ENCODE assay signal across 16 cellular contexts in the genomic region with DNA sequence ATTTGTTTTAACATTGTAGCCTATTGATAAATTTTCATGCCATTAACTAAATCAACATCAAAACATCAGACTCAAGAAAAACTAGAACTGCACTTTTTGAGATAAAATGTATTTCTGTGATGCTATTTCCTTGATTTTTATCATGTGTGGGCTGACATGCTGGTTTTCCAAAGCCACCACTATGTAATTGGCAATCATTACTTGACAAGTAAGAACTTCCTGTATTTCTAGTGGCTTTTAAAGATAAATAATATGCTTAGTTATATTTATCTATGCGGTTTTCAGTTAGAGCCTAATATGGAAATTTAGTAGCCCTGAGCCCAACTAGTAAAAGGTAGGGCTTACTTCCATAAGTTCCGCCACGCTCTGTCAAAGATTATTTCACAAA.
"Had no signal": no experiment of that assay in that cellular context is flagged by ENCODE, and none has a peak within 500 bp of the region (broad histone marks: within the 10 kb centered on the region; RNA-seq: fewer than 3 reads in every experiment).

No MANE protein-coding gene starts in this region.

- H3K4me1 ChIP-seq: tibial artery, uterus had no signal

- H3K27ac ChIP-seq: foreskin keratinocyte, tibial artery, uterus had no signal

- DNase-seq: activated CD4-positive, CD25-positive, alpha-beta regulatory T cell treated with anti-CD3 and anti-CD28 coated beads, Interleukin-2, amount 50 U/mL, for 72 hours; activated naive CD4-positive, alpha-beta T cell treated with Interleukin-2 at 50 U/mL for 16 hours; activated T-cell treated with anti-CD3 and anti-CD28 coated beads for 4 hours; anterior cingulate cortex; effector memory CD4-positive, alpha-beta T cell; foreskin keratinocyte; head of caudate nucleus; immature natural killer cell; mesendoderm; natural killer cell; posterior cingulate gyrus; retina; stimulated activated CD4-positive, alpha-beta T cell treated with anti-CD3 and anti-CD28 coated beads, Interleukin-2, amount 100 ng/mL, for 48 hours; stimulated activated naive B cell treated with anti-CD40 and anti-IgM and Interleukin-4, amounts not matched to agents 10 μg/mL and 1 μg/mL and 100 μg/mL, for 72 hours; tibial artery; uterus had no signal

- H3K4me3 ChIP-seq: tibial artery, uterus had no signal

- H3K9me3 ChIP-seq: tibial artery, uterus had no signal

- H3K27me3 ChIP-seq: tibial artery, uterus had no signal

- ATAC-seq: foreskin keratinocyte; natural killer cell; stimulated activated naive B cell treated with anti-CD40 and anti-IgM and Interleukin-4, amounts not matched to agents 10 μg/mL and 1 μg/mL and 100 μg/mL, for 72 hours had no signal

- H3K36me3 ChIP-seq: tibial artery, uterus had no signal
